In genomic region chr6:163956571-163957407, GRCh38 we compare ENCODE assay signal across 1 cellular context.
TF ChIP-seq lines count a peak whose summit lies in the region.

No MANE protein-coding gene starts in this region.

TF ChIP-seq in K562, 482 proteins besides CTCF, POLR2A, EP300 and RAD21 (continued from another document and continues in another):
- TF ChIP-seq DEAF1 (CRISPR knock-in tag; IDR thresholded peaks at IDR 0.05) (peak; percentile 95), HOXB6 (CRISPR knock-in tag; IDR thresholded peaks at IDR 0.05; ENCODE audit: borderline replicate concordance) (no peak), CBX3 (IDR thresholded peaks at IDR 0.05; ENCODE audit: borderline replicate concordance in 1 of 2, low read length in 2 of 2) (0 out of 3 replicates have a peak, but pooled peaks of 1 of the 2 experiments have one; percentile 59), ZNF444 (CRISPR knock-in tag; IDR thresholded peaks at IDR 0.05) (no peak), ESRRA (IDR thresholded peaks at IDR 0.05; ENCODE audit: borderline replicate concordance, low read depth) (peak; percentile 99), YY1 (IDR thresholded peaks at IDR 0.05; ENCODE audit: borderline replicate concordance in 1 of 3, control insufficient read depth in 1 of 3, extremely low read depth in 1 of 3, insufficient read depth in 3 of 3, insufficient read length in 1 of 3, insufficient replicate concordance in 2 of 3, low read depth in 1 of 3, low read length in 2 of 3) (peak in 2 of 3 experiments; percentile 37 to 75), C11orf30 (IDR thresholded peaks at IDR 0.05; ENCODE audit: low read depth) (no peak), ZFP36 (IDR thresholded peaks at IDR 0.05; ENCODE audit: low read depth, low read length, partially characterized antibody) (peak; percentile 17), NFE2L1 (tag; IDR thresholded peaks at IDR 0.05; ENCODE audit: borderline replicate concordance, low read depth) (no peak), SUPT5H (IDR thresholded peaks at IDR 0.05) (no peak), ZNF384 (IDR thresholded peaks at IDR 0.05; ENCODE audit: low read depth, low read length) (peak; percentile 55), ZNF586 (CRISPR knock-in tag; conservative IDR thresholded peaks at IDR 0.05) (no peak), ZBTB2 (IDR thresholded peaks at IDR 0.05) (no peak), GTF3C2 (IDR thresholded peaks at IDR 0.05; ENCODE audit: borderline replicate concordance, extremely low read depth, insufficient read length) (no peak), TRIM24 (IDR thresholded peaks at IDR 0.05) (peak in 1 of 2 experiments; percentile 33; a peak in 1 of 4 replicates), CREM (IDR thresholded peaks at IDR 0.05; ENCODE audit: low read depth) (peak; percentile 72), CHD2 (IDR thresholded peaks at IDR 0.05; ENCODE audit: low read depth, low read length) (no peak), MYBL2 (IDR thresholded peaks at IDR 0.05; ENCODE audit: low read depth) (no peak), MYBL2 (CRISPR knock-in tag; IDR thresholded peaks at IDR 0.05; ENCODE audit: borderline replicate concordance) (no peak), SNRNP70 (optimal IDR thresholded peaks at IDR 0.05; ENCODE audit: low read depth, low read length) (no peak), IRF2 (CRISPR knock-in tag; IDR thresholded peaks at IDR 0.05) (no peak), PCBP2 (IDR thresholded peaks at IDR 0.05; ENCODE audit: low read depth, low read length, poor library complexity, severe bottlenecking) (no peak), ARNT (IDR thresholded peaks at IDR 0.05) (0 out of 4 replicates have a peak, but pooled peaks of 1 of the 2 experiments have one; percentile 46), TEAD2 (tag; IDR thresholded peaks at IDR 0.05) (0 out of 2 replicates have a peak, but pooled peaks have one; percentile 8), MED1 (CRISPR knock-in tag; IDR thresholded peaks at IDR 0.05; ENCODE audit: borderline replicate concordance) (no peak), MTA3 (IDR thresholded peaks at IDR 0.05; ENCODE audit: borderline replicate concordance) (no peak), HCFC1 (IDR thresholded peaks at IDR 0.05; ENCODE audit: low read depth, low read length) (peak; percentile 31; the same call in 1 of the 2 replicates), CHD4 (IDR thresholded peaks at IDR 0.05; ENCODE audit: insufficient read depth, insufficient replicate concordance, low read depth, low read length, poor library complexity, severe bottlenecking) (no peak), MECOM (CRISPR knock-in tag; IDR thresholded peaks at IDR 0.05) (no peak), GABPA (tag; conservative IDR thresholded peaks at IDR 0.05; ENCODE audit: low read depth) (0 out of 2 replicates have a peak, but pooled peaks have one; percentile 24), MAFF (IDR thresholded peaks at IDR 0.05; ENCODE audit: low read length) (0 out of 2 replicates have a peak, but pooled peaks have one; percentile 1), ZNF134 (CRISPR knock-in tag; conservative IDR thresholded peaks at IDR 0.05) (0 out of 2 replicates have a peak, but pooled peaks have one; percentile 34), CHCHD3 (CRISPR knock-in tag; IDR thresholded peaks at IDR 0.05) (no peak), CBFA2T3 (IDR thresholded peaks at IDR 0.05) (no peak), KDM1A (IDR thresholded peaks at IDR 0.05) (no peak; a peak in 1 of 4 replicates), MYC (IDR thresholded peaks at IDR 0.05; ENCODE audit: low read depth, low read length) (0 out of 2 replicates have a peak, but pooled peaks have one; percentile 21), MYC (CRISPR knock-in tag; IDR thresholded peaks at IDR 0.05; ENCODE audit: borderline replicate concordance, low read depth) (no peak), TARDBP (IDR thresholded peaks at IDR 0.05) (no peak), STAT6 (CRISPR knock-in tag; IDR thresholded peaks at IDR 0.05) (no peak), CGGBP1 (CRISPR knock-in tag; IDR thresholded peaks at IDR 0.05) (no peak), STAG1 (CRISPR knock-in tag; IDR thresholded peaks at IDR 0.05; ENCODE audit: borderline replicate concordance) (peak; percentile 85; the same call in 1 of the 2 replicates), CREB3 (tag; conservative IDR thresholded peaks at IDR 0.05; ENCODE audit: low read depth) (no peak), HMBOX1 (IDR thresholded peaks at IDR 0.05) (peak; percentile 57; the same call in 1 of the 2 replicates), E2F6 (IDR thresholded peaks at IDR 0.05; ENCODE audit: borderline replicate concordance in 1 of 2, extremely low read depth in 1 of 2, insufficient read depth in 1 of 2, insufficient read length in 1 of 2, low read depth in 1 of 2, low read length in 1 of 2, poor library complexity in 1 of 2, severe bottlenecking in 1 of 2) (no peak), LARP7 (IDR thresholded peaks at IDR 0.05) (no peak), ATF1 (CRISPR knock-in tag; IDR thresholded peaks at IDR 0.05) (no peak), ATF1 (tag; IDR thresholded peaks at IDR 0.05) (peak; percentile 54), KLF16 (IDR thresholded peaks at IDR 0.05) (peak; percentile 46; the same call in 1 of the 2 replicates), TBL1XR1 (IDR thresholded peaks at IDR 0.05; ENCODE audit: low read length in 2 of 2) (0 out of 4 replicates have a peak, but pooled peaks of 1 of the 2 experiments have one; percentile 26), TFAP4 (CRISPR knock-in tag; IDR thresholded peaks at IDR 0.05; ENCODE audit: borderline replicate concordance) (peak; percentile 23; the same call in 1 of the 2 replicates), MNT (conservative IDR thresholded peaks at IDR 0.05) (0 out of 4 replicates have a peak, but pooled peaks of 1 of the 2 experiments have one; percentile 5), EHMT2 (IDR thresholded peaks at IDR 0.05) (peak; percentile 46), SAP30 (IDR thresholded peaks at IDR 0.05; ENCODE audit: borderline replicate concordance, insufficient read depth, low read depth, low read length, poor library complexity, severe bottlenecking) (no peak), NR4A1 (CRISPR knock-in tag; IDR thresholded peaks at IDR 0.05) (no peak), NR4A1 (tag; IDR thresholded peaks at IDR 0.05) (no peak), XRCC5 (IDR thresholded peaks at IDR 0.05; ENCODE audit: low read depth, low read length) (peak; percentile 84; the same call in 1 of the 2 replicates), RBM17 (IDR thresholded peaks at IDR 0.05; ENCODE audit: borderline replicate concordance, low read depth, low read length) (no peak), NRF1 (conservative IDR thresholded peaks at IDR 0.05 in 1 of 2, IDR thresholded peaks at IDR 0.05 in 1 of 2) (no peak), GATA2 (CRISPR knock-in tag; IDR thresholded peaks at IDR 0.05) (no peak)
